Comparison of ENCODE assay signal across 9 cellular contexts in genomic region chr14:77032483-77032853, GRCh38. TPM values are rescaled to one million over a fixed set of nuclear protein-coding genes. Genes with fewer than 3 reads are reported as not detected.
DNase-seq lines count a peak whose midpoint lies in the region; ATAC-seq, FAIRE-seq and TF ChIP-seq lines count a peak whose summit lies in the region.
"Had no signal": no experiment of that assay in that cellular context is flagged by ENCODE, and none has a peak within 500 bp of the region (broad histone marks: within the 10 kb centered on the region; RNA-seq: fewer than 3 reads in every experiment).

No MANE protein-coding gene starts in this region.

- peak overlapping the region; percentile 57 for H3K4me3 ChIP-seq in lower lobe of right lung
- peak overlapping the region in 3 of 4 donors; percentile 37 to 52 (median 49) for H3K4me3 ChIP-seq in transverse colon

- in situ Hi-C loops in transverse colon (cut with MboI; ENCODE audit: low pct_ligation_motif_present in 1 of 4, low pct_unique_long_range_greater_than_20kb in 1 of 4, low sequenced_read_pairs in 3 of 4): no loop called here

- H3K27me3 Mint-ChIP-seq in activated T-cell treated with anti-CD3 and anti-CD28 coated beads, Interleukin-2, amount 50 U/mL, for 72 hours (ENCODE audit: low read depth): no peaks in the 10 kb centered on the region

- no peaks in the 10 kb centered on the region for H3K9me3 Mint-ChIP-seq in activated T-cell treated with anti-CD3 and anti-CD28 coated beads, Interleukin-2, amount 50 U/mL, for 72 hours

- H3K4me1 ChIP-seq in lower lobe of right lung: peaks cover 79% of the 10 kb centered on the region
- peaks cover 48 to 73% (median 53%) of the 10 kb centered on the region in 4 donors for H3K4me1 ChIP-seq in transverse colon

- TF ChIP-seq POLR2A in transverse colon (IDR thresholded peaks at IDR 0.05): peak; percentile 3

- DNase-seq in activated T-cell treated with anti-CD3 and anti-CD28 coated beads, Interleukin-2, amount 50 U/mL, for 72 hours: no peak
- no peak for DNase-seq in activated T-cell treated with anti-CD3 and anti-CD28 coated beads, Interleukin-2, amount 50 U/mL, for 48 hours
- DNase-seq in lower lobe of right lung: no peak
- no peak for DNase-seq in transverse colon
- no peak for DNase-seq in NCI-H1930 (lab: John Stamatoyannopoulos, UW)
- DNase-seq in frontal cortex (ENCODE audit: low spot score in 2 of 2): no peak
- DNase-seq in occipital lobe (lab: John Stamatoyannopoulos, UW): no peak

- H3K36me3 Mint-ChIP-seq in activated T-cell treated with anti-CD3 and anti-CD28 coated beads, Interleukin-2, amount 50 U/mL, for 72 hours (ENCODE audit: insufficient read depth in 2 of 2): peaks cover 3 to 8% of the 10 kb centered on the region in 2 donors

- no peak for ATAC-seq in activated T-cell treated with anti-CD3 and anti-CD28 coated beads, Interleukin-2, amount 50 U/mL, for 72 hours (replicated peaks in 1 of 2)
- no peak for ATAC-seq in lower lobe of right lung

- intact Hi-C loops in lower lobe of right lung (cut with DNase I): no loop called here
- intact Hi-C loops in transverse colon (cut with DNase I; ENCODE audit: low total_unique reads): no loop called here

- H3K9me3 ChIP-seq in lower lobe of right lung (no peaks in the 10 kb centered on the region), transverse colon (no peaks in the 10 kb centered on the region)

- H3K27ac ChIP-seq in adipose tissue (ENCODE audit: low read depth, low read length) (peak overlapping the region; percentile 71), lower lobe of right lung (peak overlapping the region; percentile 100), transverse colon (peak overlapping the region; percentile 99 to 100 (median 100))

- peaks cover 76% of the 10 kb centered on the region for H3K4me1 Mint-ChIP-seq in activated T-cell treated with anti-CD3 and anti-CD28 coated beads, Interleukin-2, amount 50 U/mL, for 72 hours (ENCODE audit: low read depth)

- H3K27me3 ChIP-seq in lower lobe of right lung (ENCODE audit: low read depth) (no peaks in the 10 kb centered on the region), transverse colon (no peaks in the 10 kb centered on the region)

- TF ChIP-seq CTCF in lower lobe of right lung (IDR thresholded peaks at IDR 0.05) (no peak), transverse colon (IDR thresholded peaks at IDR 0.05) (no peak)

- peak overlapping the region; percentile 95 for H3K27ac Mint-ChIP-seq in activated T-cell treated with anti-CD3 and anti-CD28 coated beads, Interleukin-2, amount 50 U/mL, for 72 hours

- FAIRE-seq in frontal cortex (lab: Jason Lieb, UNC): no peak
- FAIRE-seq: bronchial epithelial cell had no signal

- H3K36me3 ChIP-seq in lower lobe of right lung (no peaks in the 10 kb centered on the region), transverse colon (no peaks in the 10 kb centered on the region)

- peak overlapping the region; percentile 95 to 98 for H3K4me3 Mint-ChIP-seq in activated T-cell treated with anti-CD3 and anti-CD28 coated beads, Interleukin-2, amount 50 U/mL, for 72 hours

- WGBS in adipose tissue, 3 donors: 15 to 39% (median 33%) methylated on average over 12 of the region's 12 CpGs
- 14% methylated on average over 11 of the region's 12 CpGs; no CpG with 5 or more reads in 1 of the 2 donors for WGBS in transverse colon (ENCODE audit: low coverage in 1 of 2), 2 donors

- no peak for TF ChIP-seq EP300 in transverse colon (IDR thresholded peaks at IDR 0.05; ENCODE audit: low read depth)

RNA-seq across cellular contexts. Expression of gene IRF2BPL, which starts 4.0 kb away (rescaled TPM):
- 10 to 100 TPM; 55.6 to 58.0 TPM for total RNA-seq in activated T-cell treated with anti-CD3 and anti-CD28 coated beads, Interleukin-2, amount 50 U/mL, for 72 hours
- 10 to 100 TPM; 13.7 to 53.2 (median 27.3) TPM for polyA plus RNA-seq in adipose tissue
- 44.3 TPM for total RNA-seq in lower lobe of right lung
- total RNA-seq in transverse colon: 10 to 100 TPM; 21.0 to 53.5 (median 32.5) TPM
- 68.9 TPM for total RNA-seq in frontal cortex
- 72.7 TPM for total RNA-seq in occipital lobe
